Comparison of ENCODE assay signal across 1 cellular context in the genomic region with DNA sequence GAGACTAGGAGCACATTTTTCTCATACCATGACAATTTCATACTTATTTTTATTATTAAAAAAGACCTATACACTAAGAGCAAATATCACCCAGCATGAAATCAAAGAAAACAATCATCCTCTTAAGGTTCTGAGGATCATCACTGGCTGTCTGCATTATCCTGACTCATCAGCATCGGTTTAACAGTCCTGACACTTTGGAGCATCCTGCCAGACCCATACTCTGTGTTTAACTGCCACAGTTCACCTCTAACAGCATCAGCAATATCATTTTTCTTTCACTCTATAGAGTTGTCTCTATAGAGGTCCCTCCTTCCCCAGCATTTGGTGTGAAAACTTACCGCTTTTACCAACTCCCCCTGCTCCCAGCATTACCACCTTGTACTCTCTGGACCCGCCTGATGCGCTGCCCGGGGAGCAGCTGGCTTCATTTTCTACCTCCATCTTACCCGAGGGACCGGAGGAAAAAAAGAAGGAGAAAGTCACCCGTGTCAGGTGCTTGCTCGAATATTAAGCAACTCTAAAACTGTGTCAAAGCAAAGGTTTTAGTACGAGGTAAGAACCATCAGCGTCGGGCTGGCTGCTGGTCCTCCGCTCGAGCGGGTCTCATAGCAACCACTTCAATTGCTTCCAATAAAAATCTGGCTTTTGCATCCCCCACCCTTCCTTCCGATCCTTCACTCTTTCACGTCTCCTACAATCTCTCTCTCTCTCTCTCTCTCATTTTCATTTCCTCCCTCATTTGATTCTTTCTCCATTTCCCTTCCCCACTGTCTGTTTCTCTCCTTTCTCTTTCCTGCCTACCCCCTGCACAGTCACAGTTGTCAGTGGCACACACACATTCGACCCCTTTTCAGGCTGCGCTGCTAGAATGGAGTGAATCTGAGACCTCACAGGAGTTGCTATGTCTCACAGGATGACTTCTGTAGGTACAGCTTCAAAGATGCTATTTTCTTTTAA.
TF ChIP-seq lines count a peak whose summit lies in the region.

A gene (minus strand): TSS at position 610 of the 960 bp plus-strand sequence.

TF ChIP-seq in H1, 55 proteins besides CTCF, POLR2A, EP300 and RAD21:
- TF ChIP-seq JUND (IDR thresholded peaks at IDR 0.05; ENCODE audit: low read length) = no peak
- TF ChIP-seq POU5F1 (IDR thresholded peaks at IDR 0.05; ENCODE audit: low read depth, low read length) = no peak
- TF ChIP-seq ASH2L (IDR thresholded peaks at IDR 0.05; ENCODE audit: low read length) = no peak
- no peak for TF ChIP-seq YY1 (IDR thresholded peaks at IDR 0.05; ENCODE audit: low read depth, low read length)
- TF ChIP-seq SP4 (IDR thresholded peaks at IDR 0.05; ENCODE audit: low read length) = no peak
- TF ChIP-seq SP1 (IDR thresholded peaks at IDR 0.05; ENCODE audit: low read depth, low read length) = no peak
- TF ChIP-seq, protein P1, sequence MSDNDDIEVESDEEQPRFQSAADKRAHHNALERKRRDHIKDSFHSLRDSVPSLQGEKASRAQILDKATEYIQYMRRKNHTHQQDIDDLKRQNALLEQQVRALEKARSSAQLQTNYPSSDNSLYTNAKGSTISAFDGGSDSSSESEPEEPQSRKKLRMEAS (IDR thresholded peaks at IDR 0.05) = no peak
- TF ChIP-seq FOSL1 (IDR thresholded peaks at IDR 0.05; ENCODE audit: insufficient read depth, low read depth, low read length) = no peak
- no peak for TF ChIP-seq CHD1 (IDR thresholded peaks at IDR 0.05; ENCODE audit: low read depth, low read length)
- TF ChIP-seq EZH2 (IDR thresholded peaks at IDR 0.05; ENCODE audit: low read depth, low read length, severe bottlenecking) = no peak
- TF ChIP-seq TAF7 (optimal IDR thresholded peaks at IDR 0.05; ENCODE audit: borderline replicate concordance, low read depth, low read length) = no peak
- no peak for TF ChIP-seq KDM4A (IDR thresholded peaks at IDR 0.05; ENCODE audit: low read depth, low read length, severe bottlenecking)
- TF ChIP-seq CREB1 (IDR thresholded peaks at IDR 0.05) = no peak
- TF ChIP-seq, protein P2, sequence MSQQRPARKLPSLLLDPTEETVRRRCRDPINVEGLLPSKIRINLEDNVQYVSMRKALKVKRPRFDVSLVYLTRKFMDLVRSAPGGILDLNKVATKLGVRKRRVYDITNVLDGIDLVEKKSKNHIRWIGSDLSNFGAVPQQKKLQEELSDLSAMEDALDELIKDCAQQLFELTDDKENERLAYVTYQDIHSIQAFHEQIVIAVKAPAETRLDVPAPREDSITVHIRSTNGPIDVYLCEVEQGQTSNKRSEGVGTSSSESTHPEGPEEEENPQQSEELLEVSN (IDR thresholded peaks at IDR 0.05) = no peak
- TF ChIP-seq GABPA (IDR thresholded peaks at IDR 0.05; ENCODE audit: borderline replicate concordance, insufficient read depth, low read length) = no peak
- no peak for TF ChIP-seq SRF (IDR thresholded peaks at IDR 0.05; ENCODE audit: low read depth, low read length)
- no peak for TF ChIP-seq POLR2AphosphoS5 (IDR thresholded peaks at IDR 0.05; ENCODE audit: low read depth, low read length)
- TF ChIP-seq RNF2 (IDR thresholded peaks at IDR 0.05; ENCODE audit: borderline replicate concordance, low read depth, low read length, missing control alignments, poor library complexity, severe bottlenecking) = no peak
